9 cellular contexts compared by ENCODE assay signal in genomic region chr2:238720232-238720672, GRCh38.
DNase-seq lines count a peak whose midpoint lies in the region; ATAC-seq and TF ChIP-seq lines count a peak whose summit lies in the region.
"Had no signal": no experiment of that assay in that cellular context is flagged by ENCODE, and none has a peak within 500 bp of the region (broad histone marks: within the 10 kb centered on the region; RNA-seq: fewer than 3 reads in every experiment).

No MANE protein-coding gene starts in this region.

- ATAC-seq in Right ventricle myocardium inferior: peak; percentile 57
- ATAC-seq in HG02885 (IDR thresholded peaks at IDR 0.05; ENCODE audit: poor library complexity, unreplicated experiment): no peak
- no peak for ATAC-seq in GM18907 (IDR thresholded peaks at IDR 0.05; ENCODE audit: unreplicated experiment)

- TF ChIP-seq CTCF in cardiac muscle cell (IDR thresholded peaks at IDR 0.05; ENCODE audit: low read depth, low read length): peak; percentile 72

- H3K36me3 ChIP-seq in cardiac muscle cell: no peaks in the 10 kb centered on the region
- H3K36me3 ChIP-seq: thyroid gland had no signal

- DNase-seq in Right ventricle myocardium inferior (ENCODE audit: missing footprints) (no peak), cardiac septum (ENCODE audit: low spot score) (no peak), NCI-H526 treated with DMSO at 0.1 percent for 48 hours (lab: John Stamatoyannopoulos, UW) (peak; percentile 24), cardiac muscle cell (ENCODE audit: low read depth in 1 of 2, low spot score in 1 of 2) (peak in 1 of 2 donors; percentile 53)
- peak; percentile 74 to 76 for DNase-seq in activated T-cell treated with anti-CD3 and anti-CD28 coated beads, Interleukin-2, amount 50 U/mL, for 48 hours
- DNase-seq in stimulated activated CD4-positive, alpha-beta T cell treated with anti-CD3 and anti-CD28 coated beads, Interleukin-1b, Interleukin-23, amount 100 ng/mL, for 24 hours (ENCODE audit: low read depth in 4 of 4, low spot score in 1 of 4): peak; percentile 9 to 42 (median 24)

- intact Hi-C loops in Right ventricle myocardium inferior (cut with DNase I) (loop anchor here (5.0 kb wide), 1 partner anchor 67 kb away; no protein-coding TSS in a partner anchor), cardiac septum (cut with DNase I) (loop anchor here (5.0 kb wide), 1 partner anchor 62 kb away; no protein-coding TSS in a partner anchor)

- H3K4me3 ChIP-seq in cardiac muscle cell: no peak overlapping the region
- H3K4me3 ChIP-seq: thyroid gland had no signal

- H3K27ac ChIP-seq in cardiac muscle cell: no peak overlapping the region
- H3K27ac ChIP-seq: thyroid gland had no signal

- H3K4me1 ChIP-seq in cardiac muscle cell (ENCODE audit: low read depth): no peaks in the 10 kb centered on the region
- H3K4me1 ChIP-seq: thyroid gland had no signal

- H3K9me3 ChIP-seq in cardiac muscle cell (ENCODE audit: low read depth): no peaks in the 10 kb centered on the region
- H3K9me3 ChIP-seq: thyroid gland had no signal

- H3K27me3 ChIP-seq in cardiac muscle cell: no peaks in the 10 kb centered on the region
- H3K27me3 ChIP-seq: thyroid gland had no signal

Comparison
In these comparisons a context has a peak if more than half of its experiments do, and no peak if none do; other contexts are left out.
1. DNase-seq: peak in NCI-H526 treated with DMSO at 0.1 percent for 48 hours (single experiment), activated T-cell treated with anti-CD3 and anti-CD28 coated beads, Interleukin-2, amount 50 U/mL, for 48 hours (2 of 2) and stimulated activated CD4-positive, alpha-beta T cell treated with anti-CD3 and anti-CD28 coated beads, Interleukin-1b, Interleukin-23, amount 100 ng/mL, for 24 hours (4 of 4); none in Right ventricle myocardium inferior (single experiment) and cardiac septum (single experiment).